In genomic region chr12:132698336-132698735, GRCh38 we compare ENCODE assay signal across 25 cellular contexts.
"Had no signal": no experiment of that assay in that cellular context is flagged by ENCODE, and none has a peak within 500 bp of the region (broad histone marks: within the 10 kb centered on the region; RNA-seq: fewer than 3 reads in every experiment).

No MANE protein-coding gene starts in this region.

- H3K9ac ChIP-seq: neural progenitor cell, parathyroid adenoma had no signal

- H3K9me3 ChIP-seq: gastroesophageal sphincter, heart left ventricle, mucosa of descending colon, psoas muscle, sigmoid colon, stomach, thyroid gland had no signal

- H3K4me3 Mint-ChIP-seq: effector memory CD8-positive, alpha-beta T cell; mesothelial cell of epicardium; nephron; neural progenitor cell; stimulated activated effector memory CD8-positive, alpha-beta T cell treated with anti-CD3 and anti-CD28 coated beads, Interleukin-12 subunit alpha, Interleukin-12 subunit beta, amount 100 ng/mL, for 72 hours had no signal

- H3K4me1 ChIP-seq: foreskin keratinocyte, gastroesophageal sphincter, neural progenitor cell, parathyroid adenoma, psoas muscle, sigmoid colon, thyroid gland had no signal

- H3K27me3 Mint-ChIP-seq: effector memory CD8-positive, alpha-beta T cell; naive B cell had no signal

- DNase-seq: cortex of kidney; effector memory CD8-positive, alpha-beta T cell; foreskin keratinocyte; heart left ventricle; kidney; mesenchymal stem cell; mucosa of descending colon; naive B cell; psoas muscle; right cardiac atrium; sigmoid colon; stimulated activated CD4-positive, alpha-beta T cell treated with anti-CD3 and anti-CD28 coated beads, Interleukin-2, amount 100 ng/mL, for 24 hours; stimulated activated CD4-positive, alpha-beta T cell treated with anti-CD3 and anti-CD28 coated beads, Interleukin-4, amount 100 ng/mL, for 24 hours; stimulated activated naive CD4-positive, alpha-beta T cell treated with Interleukin-2 at 50 U/mL for 16 hours; stomach; thyroid gland; trophoblast cell had no signal

- H3K27ac Mint-ChIP-seq: effector memory CD8-positive, alpha-beta T cell; mesothelial cell of epicardium; nephron; neural progenitor cell; stimulated activated effector memory CD8-positive, alpha-beta T cell treated with anti-CD3 and anti-CD28 coated beads, Interleukin-12 subunit alpha, Interleukin-12 subunit beta, amount 100 ng/mL, for 72 hours had no signal

- H3K79me2 ChIP-seq: hepatocyte, parathyroid adenoma had no signal

- H3K27ac ChIP-seq: foreskin keratinocyte, gastroesophageal sphincter, heart left ventricle, hepatocyte, neural progenitor cell, parathyroid adenoma, psoas muscle, sigmoid colon, stomach, thyroid gland had no signal

- H2AFZ ChIP-seq: hepatocyte, neural progenitor cell, parathyroid adenoma had no signal

- ATAC-seq: effector memory CD8-positive, alpha-beta T cell; foreskin keratinocyte; gastroesophageal sphincter; heart left ventricle; left lobe of liver; mucosa of descending colon; psoas muscle; right cardiac atrium; stimulated activated effector memory CD8-positive, alpha-beta T cell treated with anti-CD3 and anti-CD28 coated beads, Interleukin-12 subunit alpha, Interleukin-12 subunit beta, amount 100 ng/mL, for 72 hours had no signal

- H3K36me3 ChIP-seq: neural progenitor cell had no signal

- H3K27me3 ChIP-seq: foreskin keratinocyte, gastroesophageal sphincter, heart left ventricle, hepatocyte, neural progenitor cell, sigmoid colon, stomach, thyroid gland had no signal

- H3K4me2 ChIP-seq: hepatocyte, neural progenitor cell had no signal

- H3K4me3 ChIP-seq: gastroesophageal sphincter, heart left ventricle, hepatocyte, mucosa of descending colon, neural progenitor cell, psoas muscle, sigmoid colon, stomach, thyroid gland had no signal

- H3K4me1 Mint-ChIP-seq: mesothelial cell of epicardium; stimulated activated effector memory CD8-positive, alpha-beta T cell treated with anti-CD3 and anti-CD28 coated beads, Interleukin-12 subunit alpha, Interleukin-12 subunit beta, amount 100 ng/mL, for 72 hours had no signal

- H3K9me3 Mint-ChIP-seq: effector memory CD8-positive, alpha-beta T cell; mesothelial cell of epicardium; naive B cell; nephron; neural progenitor cell; stimulated activated effector memory CD8-positive, alpha-beta T cell treated with anti-CD3 and anti-CD28 coated beads, Interleukin-12 subunit alpha, Interleukin-12 subunit beta, amount 100 ng/mL, for 72 hours had no signal
